In the genomic region with DNA sequence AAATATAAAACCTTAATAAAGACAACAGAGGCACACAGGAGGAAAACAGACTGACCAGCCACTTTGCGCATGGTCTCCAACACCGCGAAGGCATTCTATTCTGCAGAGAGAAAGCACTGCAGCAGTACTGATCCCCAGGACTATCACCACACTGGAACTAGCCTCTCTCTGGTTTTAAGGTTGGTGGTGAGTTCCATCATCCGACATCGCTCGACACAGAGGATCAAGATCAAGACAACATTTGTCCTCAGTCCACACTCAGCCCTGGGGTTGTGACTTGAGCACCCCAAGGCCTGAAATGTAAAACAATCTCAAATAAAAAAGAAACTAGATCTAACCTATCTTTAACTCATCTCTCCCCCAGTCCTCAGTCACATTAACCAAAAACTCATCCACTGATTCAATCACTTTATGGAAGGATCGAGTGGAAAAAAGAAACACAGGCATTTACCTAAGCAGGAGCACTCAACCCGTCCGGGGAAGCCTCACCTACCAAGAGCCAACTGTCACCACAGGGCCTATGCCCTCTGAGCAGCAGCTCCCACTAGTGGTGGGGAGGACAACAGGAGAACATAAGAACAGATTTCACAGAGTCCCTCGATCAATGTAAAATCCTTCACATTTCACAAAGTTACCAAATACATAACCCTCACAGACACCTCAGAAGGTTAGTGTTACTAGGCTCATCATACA, we compare ENCODE assay signal across 1 cellular context.
TF ChIP-seq lines count a peak whose summit lies in the region.

No MANE protein-coding gene starts in this region.

TF ChIP-seq in GM12878, 131 proteins besides CTCF, POLR2A, EP300 and RAD21 (continued from another document):
- TF ChIP-seq, protein P1, sequence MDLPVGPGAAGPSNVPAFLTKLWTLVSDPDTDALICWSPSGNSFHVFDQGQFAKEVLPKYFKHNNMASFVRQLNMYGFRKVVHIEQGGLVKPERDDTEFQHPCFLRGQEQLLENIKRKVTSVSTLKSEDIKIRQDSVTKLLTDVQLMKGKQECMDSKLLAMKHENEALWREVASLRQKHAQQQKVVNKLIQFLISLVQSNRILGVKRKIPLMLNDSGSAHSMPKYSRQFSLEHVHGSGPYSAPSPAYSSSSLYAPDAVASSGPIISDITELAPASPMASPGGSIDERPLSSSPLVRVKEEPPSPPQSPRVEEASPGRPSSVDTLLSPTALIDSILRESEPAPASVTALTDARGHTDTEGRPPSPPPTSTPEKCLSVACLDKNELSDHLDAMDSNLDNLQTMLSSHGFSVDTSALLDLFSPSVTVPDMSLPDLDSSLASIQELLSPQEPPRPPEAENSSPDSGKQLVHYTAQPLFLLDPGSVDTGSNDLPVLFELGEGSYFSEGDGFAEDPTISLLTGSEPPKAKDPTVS (IDR thresholded peaks at IDR 0.05; ENCODE audit: low read depth, low read length), result no peak
- TF ChIP-seq, protein P2, sequence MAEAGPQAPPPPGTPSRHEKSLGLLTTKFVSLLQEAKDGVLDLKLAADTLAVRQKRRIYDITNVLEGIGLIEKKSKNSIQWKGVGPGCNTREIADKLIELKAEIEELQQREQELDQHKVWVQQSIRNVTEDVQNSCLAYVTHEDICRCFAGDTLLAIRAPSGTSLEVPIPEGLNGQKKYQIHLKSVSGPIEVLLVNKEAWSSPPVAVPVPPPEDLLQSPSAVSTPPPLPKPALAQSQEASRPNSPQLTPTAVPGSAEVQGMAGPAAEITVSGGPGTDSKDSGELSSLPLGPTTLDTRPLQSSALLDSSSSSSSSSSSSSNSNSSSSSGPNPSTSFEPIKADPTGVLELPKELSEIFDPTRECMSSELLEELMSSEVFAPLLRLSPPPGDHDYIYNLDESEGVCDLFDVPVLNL (IDR thresholded peaks at IDR 0.05; ENCODE audit: low read depth, low read length), result no peak
- TF ChIP-seq NBN (IDR thresholded peaks at IDR 0.05) (no peak), TARDBP (IDR thresholded peaks at IDR 0.05; ENCODE audit: borderline replicate concordance) (no peak), ZNF384 (IDR thresholded peaks at IDR 0.05; ENCODE audit: borderline replicate concordance, low read depth, low read length) (no peak), E2F8 (IDR thresholded peaks at IDR 0.05; ENCODE audit: low read depth, partially characterized antibody) (no peak)
- TF ChIP-seq, protein P3, sequence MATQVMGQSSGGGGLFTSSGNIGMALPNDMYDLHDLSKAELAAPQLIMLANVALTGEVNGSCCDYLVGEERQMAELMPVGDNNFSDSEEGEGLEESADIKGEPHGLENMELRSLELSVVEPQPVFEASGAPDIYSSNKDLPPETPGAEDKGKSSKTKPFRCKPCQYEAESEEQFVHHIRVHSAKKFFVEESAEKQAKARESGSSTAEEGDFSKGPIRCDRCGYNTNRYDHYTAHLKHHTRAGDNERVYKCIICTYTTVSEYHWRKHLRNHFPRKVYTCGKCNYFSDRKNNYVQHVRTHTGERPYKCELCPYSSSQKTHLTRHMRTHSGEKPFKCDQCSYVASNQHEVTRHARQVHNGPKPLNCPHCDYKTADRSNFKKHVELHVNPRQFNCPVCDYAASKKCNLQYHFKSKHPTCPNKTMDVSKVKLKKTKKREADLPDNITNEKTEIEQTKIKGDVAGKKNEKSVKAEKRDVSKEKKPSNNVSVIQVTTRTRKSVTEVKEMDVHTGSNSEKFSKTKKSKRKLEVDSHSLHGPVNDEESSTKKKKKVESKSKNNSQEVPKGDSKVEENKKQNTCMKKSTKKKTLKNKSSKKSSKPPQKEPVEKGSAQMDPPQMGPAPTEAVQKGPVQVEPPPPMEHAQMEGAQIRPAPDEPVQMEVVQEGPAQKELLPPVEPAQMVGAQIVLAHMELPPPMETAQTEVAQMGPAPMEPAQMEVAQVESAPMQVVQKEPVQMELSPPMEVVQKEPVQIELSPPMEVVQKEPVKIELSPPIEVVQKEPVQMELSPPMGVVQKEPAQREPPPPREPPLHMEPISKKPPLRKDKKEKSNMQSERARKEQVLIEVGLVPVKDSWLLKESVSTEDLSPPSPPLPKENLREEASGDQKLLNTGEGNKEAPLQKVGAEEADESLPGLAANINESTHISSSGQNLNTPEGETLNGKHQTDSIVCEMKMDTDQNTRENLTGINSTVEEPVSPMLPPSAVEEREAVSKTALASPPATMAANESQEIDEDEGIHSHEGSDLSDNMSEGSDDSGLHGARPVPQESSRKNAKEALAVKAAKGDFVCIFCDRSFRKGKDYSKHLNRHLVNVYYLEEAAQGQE (IDR thresholded peaks at IDR 0.05; ENCODE audit: low read depth, low read length), result no peak
- TF ChIP-seq, protein P4, sequence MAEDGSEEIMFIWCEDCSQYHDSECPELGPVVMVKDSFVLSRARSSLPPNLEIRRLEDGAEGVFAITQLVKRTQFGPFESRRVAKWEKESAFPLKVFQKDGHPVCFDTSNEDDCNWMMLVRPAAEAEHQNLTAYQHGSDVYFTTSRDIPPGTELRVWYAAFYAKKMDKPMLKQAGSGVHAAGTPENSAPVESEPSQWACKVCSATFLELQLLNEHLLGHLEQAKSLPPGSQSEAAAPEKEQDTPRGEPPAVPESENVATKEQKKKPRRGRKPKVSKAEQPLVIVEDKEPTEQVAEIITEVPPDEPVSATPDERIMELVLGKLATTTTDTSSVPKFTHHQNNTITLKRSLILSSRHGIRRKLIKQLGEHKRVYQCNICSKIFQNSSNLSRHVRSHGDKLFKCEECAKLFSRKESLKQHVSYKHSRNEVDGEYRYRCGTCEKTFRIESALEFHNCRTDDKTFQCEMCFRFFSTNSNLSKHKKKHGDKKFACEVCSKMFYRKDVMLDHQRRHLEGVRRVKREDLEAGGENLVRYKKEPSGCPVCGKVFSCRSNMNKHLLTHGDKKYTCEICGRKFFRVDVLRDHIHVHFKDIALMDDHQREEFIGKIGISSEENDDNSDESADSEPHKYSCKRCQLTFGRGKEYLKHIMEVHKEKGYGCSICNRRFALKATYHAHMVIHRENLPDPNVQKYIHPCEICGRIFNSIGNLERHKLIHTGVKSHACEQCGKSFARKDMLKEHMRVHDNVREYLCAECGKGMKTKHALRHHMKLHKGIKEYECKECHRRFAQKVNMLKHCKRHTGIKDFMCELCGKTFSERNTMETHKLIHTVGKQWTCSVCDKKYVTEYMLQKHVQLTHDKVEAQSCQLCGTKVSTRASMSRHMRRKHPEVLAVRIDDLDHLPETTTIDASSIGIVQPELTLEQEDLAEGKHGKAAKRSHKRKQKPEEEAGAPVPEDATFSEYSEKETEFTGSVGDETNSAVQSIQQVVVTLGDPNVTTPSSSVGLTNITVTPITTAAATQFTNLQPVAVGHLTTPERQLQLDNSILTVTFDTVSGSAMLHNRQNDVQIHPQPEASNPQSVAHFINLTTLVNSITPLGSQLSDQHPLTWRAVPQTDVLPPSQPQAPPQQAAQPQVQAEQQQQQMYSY (CRISPR knock-in tag; IDR thresholded peaks at IDR 0.05), result no peak
